Comparison of ENCODE assay signal across 1 cellular context in the genomic region with DNA sequence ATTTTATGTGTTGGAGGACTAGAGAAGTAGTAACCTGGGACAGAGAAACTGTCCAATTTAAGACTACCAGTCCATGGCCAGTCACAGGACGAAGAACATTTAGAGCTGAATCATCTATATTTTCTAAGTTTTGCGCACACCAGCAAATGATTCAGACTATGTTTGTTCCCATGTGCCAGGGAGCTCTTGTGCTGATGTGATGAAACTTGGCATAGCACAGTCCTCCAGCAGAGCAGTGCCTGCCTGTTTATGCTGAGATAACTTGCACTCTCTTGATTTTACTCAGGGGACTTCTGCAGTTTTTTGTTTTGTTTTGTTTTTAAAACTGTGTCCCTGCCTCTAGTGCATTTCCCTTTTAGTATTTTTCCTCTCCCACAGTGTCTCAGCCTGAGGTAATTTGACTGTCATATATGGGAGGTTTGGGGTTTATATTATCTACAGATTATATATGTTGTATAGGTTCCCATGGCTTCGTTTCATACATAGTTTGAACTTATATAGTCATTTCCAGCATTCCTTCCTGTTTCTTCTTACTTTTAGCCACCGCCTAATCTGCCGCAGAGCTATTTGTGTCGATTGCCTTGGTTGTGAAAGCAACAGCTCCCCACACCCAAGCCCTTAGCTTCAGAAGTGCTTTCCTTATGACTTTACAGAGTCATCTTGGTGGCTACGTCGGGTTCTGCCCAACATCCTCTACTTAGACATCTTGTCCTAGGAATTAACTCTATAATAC.
TF ChIP-seq lines count a peak whose summit lies in the region.

No MANE protein-coding gene starts in this region.

TF ChIP-seq in HEK293, 187 proteins besides CTCF, POLR2A, EP300 and RAD21 (continued from another document):
- TF ChIP-seq, protein P1, sequence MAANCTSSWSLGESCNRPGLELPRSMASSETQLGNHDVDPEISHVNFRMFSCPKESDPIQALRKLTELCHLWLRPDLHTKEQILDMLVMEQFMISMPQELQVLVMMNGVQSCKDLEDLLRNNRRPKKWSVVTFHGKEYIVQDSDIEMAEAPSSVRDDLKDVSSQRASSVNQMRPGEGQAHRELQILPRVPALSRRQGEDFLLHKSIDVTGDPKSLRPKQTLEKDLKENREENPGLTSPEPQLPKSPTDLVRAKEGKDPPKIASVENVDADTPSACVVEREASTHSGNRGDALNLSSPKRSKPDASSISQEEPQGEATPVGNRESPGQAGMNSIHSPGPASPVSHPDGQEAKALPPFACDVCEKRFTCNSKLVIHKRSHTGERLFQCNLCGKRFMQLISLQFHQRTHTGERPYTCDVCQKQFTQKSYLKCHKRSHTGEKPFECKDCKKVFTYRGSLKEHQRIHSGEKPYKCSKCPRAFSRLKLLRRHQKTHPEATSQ (tag by site-specific recombination; IDR thresholded peaks at IDR 0.05) = no peak
- TF ChIP-seq, protein P2, sequence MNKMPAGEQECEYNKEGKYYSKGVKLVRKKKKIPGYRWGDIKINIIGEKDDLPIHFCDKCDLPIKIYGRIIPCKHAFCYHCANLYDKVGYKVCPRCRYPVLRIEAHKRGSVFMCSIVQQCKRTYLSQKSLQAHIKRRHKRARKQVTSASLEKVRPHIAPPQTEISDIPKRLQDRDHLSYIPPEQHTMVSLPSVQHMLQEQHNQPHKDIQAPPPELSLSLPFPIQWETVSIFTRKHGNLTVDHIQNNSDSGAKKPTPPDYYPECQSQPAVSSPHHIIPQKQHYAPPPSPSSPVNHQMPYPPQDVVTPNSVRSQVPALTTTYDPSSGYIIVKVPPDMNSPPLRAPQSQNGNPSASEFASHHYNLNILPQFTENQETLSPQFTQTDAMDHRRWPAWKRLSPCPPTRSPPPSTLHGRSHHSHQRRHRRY (tag by site-specific recombination; IDR thresholded peaks at IDR 0.05) = no peak
- TF ChIP-seq ZNF112 (tag by site-specific recombination; IDR thresholded peaks at IDR 0.05) (no peak), ZNF121 (tag by site-specific recombination; IDR thresholded peaks at IDR 0.05) (no peak)
